Comparison of ENCODE assay signal across 16 cellular contexts in genomic region chr11:17572791-17573460, GRCh38. TPM values are rescaled to one million over a fixed set of nuclear protein-coding genes. Genes with fewer than 3 reads are reported as not detected.
DNase-seq lines count a peak whose midpoint lies in the region; ATAC-seq and TF ChIP-seq lines count a peak whose summit lies in the region.
"Had no signal": no experiment of that assay in that cellular context is flagged by ENCODE, and none has a peak within 500 bp of the region (broad histone marks: within the 10 kb centered on the region; RNA-seq: fewer than 3 reads in every experiment).

No MANE protein-coding gene starts in this region.

- no peak for DNase-seq in activated naive CD8-positive, alpha-beta T cell treated with anti-CD3 and anti-CD28 coated beads, Interleukin-2, amount 10 ng/mL, durations not matched to agents 7 days and 5 days
- no peak for DNase-seq in activated naive CD8-positive, alpha-beta T cell treated with anti-CD3 and anti-CD28 coated beads, Interleukin-2, amount 50 U/mL, for 24 hours
- DNase-seq in coronary artery (ENCODE audit: low spot score) (peak; percentile 50), mucosa of descending colon (no peak), left ventricle myocardium inferior (no peak), NCI-H446 treated with DMSO at 0.1 percent for 48 hours (lab: John Stamatoyannopoulos, UW) (no peak)
- DNase-seq: 8988T, C1 segment of cervical spinal cord, NCI-H1436 treated with DMSO at 0.1 percent for 48 hours, NCI-H345 had no signal

- H3K4me1 Mint-ChIP-seq in activated naive CD8-positive, alpha-beta T cell treated with anti-CD3 and anti-CD28 coated beads, Interleukin-2, amount 10 ng/mL, durations not matched to agents 7 days and 5 days: peaks cover 14% of the 10 kb centered on the region
- H3K4me1 Mint-ChIP-seq in activated naive CD8-positive, alpha-beta T cell treated with anti-CD3 and anti-CD28 coated beads, Interleukin-2, amount 50 U/mL, for 24 hours: no peaks in the 10 kb centered on the region

- H3K36me3 ChIP-seq in mucosa of descending colon (ENCODE audit: low read depth): no peaks in the 10 kb centered on the region
- H3K36me3 ChIP-seq in left ventricle myocardium inferior: no peaks in the 10 kb centered on the region
- H3K36me3 ChIP-seq: HAP-1 had no signal

- TF ChIP-seq CTCF in coronary artery (IDR thresholded peaks at IDR 0.05) (no peak), mucosa of descending colon (IDR thresholded peaks at IDR 0.05) (no peak), left ventricle myocardium inferior (IDR thresholded peaks at IDR 0.05; ENCODE audit: borderline replicate concordance) (no peak)

- intact Hi-C loops in mucosa of descending colon (cut with DNase I, micrococcal nuclease): no loop called here
- intact Hi-C loops in left ventricle myocardium inferior (cut with micrococcal nuclease): no loop called here

- no peaks in the 10 kb centered on the region for H3K4me1 ChIP-seq in mucosa of descending colon (ENCODE audit: low read depth)
- H3K4me1 ChIP-seq in left ventricle myocardium inferior: no peaks in the 10 kb centered on the region
- H3K4me1 ChIP-seq: HAP-1 had no signal

- POLR2A ChIA-PET in activated naive CD8-positive, alpha-beta T cell treated with anti-CD3 and anti-CD28 coated beads, Interleukin-2, amount 10 ng/mL, durations not matched to agents 7 days and 5 days (lab: Charles Lee): no interaction called here

- no peaks in the 10 kb centered on the region for H3K9me3 Mint-ChIP-seq in activated naive CD8-positive, alpha-beta T cell treated with anti-CD3 and anti-CD28 coated beads, Interleukin-2, amount 10 ng/mL, durations not matched to agents 7 days and 5 days
- H3K9me3 Mint-ChIP-seq in activated naive CD8-positive, alpha-beta T cell treated with anti-CD3 and anti-CD28 coated beads, Interleukin-2, amount 50 U/mL, for 24 hours: no peaks in the 10 kb centered on the region

- no peak for ATAC-seq in activated naive CD8-positive, alpha-beta T cell treated with anti-CD3 and anti-CD28 coated beads, Interleukin-2, amount 10 ng/mL, durations not matched to agents 7 days and 5 days (ENCODE audit: low read depth)
- no peak for ATAC-seq in activated naive CD8-positive, alpha-beta T cell treated with anti-CD3 and anti-CD28 coated beads, Interleukin-2, amount 50 U/mL, for 24 hours
- peak; percentile 48 for ATAC-seq in mucosa of descending colon
- ATAC-seq in GM21528 (IDR thresholded peaks at IDR 0.05; ENCODE audit: low FRiP score, unreplicated experiment): no peak
- no peak for ATAC-seq in HG02588 (IDR thresholded peaks at IDR 0.05; ENCODE audit: unreplicated experiment)

- peak overlapping the region; percentile 59 for H3K27ac Mint-ChIP-seq in activated naive CD8-positive, alpha-beta T cell treated with anti-CD3 and anti-CD28 coated beads, Interleukin-2, amount 10 ng/mL, durations not matched to agents 7 days and 5 days
- H3K27ac Mint-ChIP-seq in activated naive CD8-positive, alpha-beta T cell treated with anti-CD3 and anti-CD28 coated beads, Interleukin-2, amount 50 U/mL, for 24 hours: no peak overlapping the region

- no peak overlapping the region for H3K4me3 ChIP-seq in coronary artery
- H3K4me3 ChIP-seq in mucosa of descending colon: no peak overlapping the region
- no peak overlapping the region for H3K4me3 ChIP-seq in left ventricle myocardium inferior
- H3K4me3 ChIP-seq: HAP-1, SK-N-MC had no signal

- H3K27me3 Mint-ChIP-seq in activated naive CD8-positive, alpha-beta T cell treated with anti-CD3 and anti-CD28 coated beads, Interleukin-2, amount 10 ng/mL, durations not matched to agents 7 days and 5 days: no peaks in the 10 kb centered on the region
- peaks cover 4% of the 10 kb centered on the region for H3K27me3 Mint-ChIP-seq in activated naive CD8-positive, alpha-beta T cell treated with anti-CD3 and anti-CD28 coated beads, Interleukin-2, amount 50 U/mL, for 24 hours

- no peak overlapping the region for H3K4me3 Mint-ChIP-seq in activated naive CD8-positive, alpha-beta T cell treated with anti-CD3 and anti-CD28 coated beads, Interleukin-2, amount 10 ng/mL, durations not matched to agents 7 days and 5 days
- no peak overlapping the region for H3K4me3 Mint-ChIP-seq in activated naive CD8-positive, alpha-beta T cell treated with anti-CD3 and anti-CD28 coated beads, Interleukin-2, amount 50 U/mL, for 24 hours

- no peaks in the 10 kb centered on the region for H3K36me3 Mint-ChIP-seq in activated naive CD8-positive, alpha-beta T cell treated with anti-CD3 and anti-CD28 coated beads, Interleukin-2, amount 10 ng/mL, durations not matched to agents 7 days and 5 days
- H3K36me3 Mint-ChIP-seq in activated naive CD8-positive, alpha-beta T cell treated with anti-CD3 and anti-CD28 coated beads, Interleukin-2, amount 50 U/mL, for 24 hours (ENCODE audit: low read depth): no peaks in the 10 kb centered on the region

- H3K9me3 ChIP-seq in mucosa of descending colon (no peaks in the 10 kb centered on the region), left ventricle myocardium inferior (replicated peaks) (no peaks in the 10 kb centered on the region)
- H3K9me3 ChIP-seq: HAP-1 had no signal

- H3K27me3 ChIP-seq in left ventricle myocardium inferior (ENCODE audit: low read depth): peaks cover 18% of the 10 kb centered on the region

- H3K27ac ChIP-seq in coronary artery: no peak overlapping the region
- no peak overlapping the region for H3K27ac ChIP-seq in left ventricle myocardium inferior (replicated peaks)
- H3K27ac ChIP-seq: RWPE1, SK-N-MC had no signal

RNA-seq across cellular contexts. Expression of gene OTOG, which starts 25.9 kb away (rescaled TPM):
- not detected for total RNA-seq in activated naive CD8-positive, alpha-beta T cell treated with anti-CD3 and anti-CD28 coated beads, Interleukin-2, amount 10 ng/mL, durations not matched to agents 7 days and 5 days
- total RNA-seq in mucosa of descending colon (under 1 TPM in 1 of 3 donors, not detected in 2; 0.06 TPM), left ventricle myocardium inferior (not detected)
- total RNA-seq: HT1080 had no signal

RNA-seq across cellular contexts. Expression of gene USH1C, which starts 28.7 kb away (rescaled TPM):
- not detected for total RNA-seq in activated naive CD8-positive, alpha-beta T cell treated with anti-CD3 and anti-CD28 coated beads, Interleukin-2, amount 10 ng/mL, durations not matched to agents 7 days and 5 days
- 100 to 1,000 TPM in 2 of 3 donors, 10 to 100 TPM in 1; 81.7 to 229 (median 141) TPM for total RNA-seq in mucosa of descending colon
- not detected for total RNA-seq in left ventricle myocardium inferior
- total RNA-seq: HT1080 had no signal

Comparison
In these comparisons a context has a peak if more than half of its experiments do, and no peak if none do; other contexts are left out.
1. RNA of gene USH1C, which starts 28.7 kb away (total RNA-seq): 81.7 to 229 TPM in mucosa of descending colon; not detected in activated naive CD8-positive, alpha-beta T cell treated with anti-CD3 and anti-CD28 coated beads, Interleukin-2, amount 10 ng/mL, durations not matched to agents 7 days and 5 days and not detected in left ventricle myocardium inferior (single experiment); every median in the first group is over 10 times any median in the second.